Comparison of ENCODE assay signal across 24 cellular contexts in the genomic region with DNA sequence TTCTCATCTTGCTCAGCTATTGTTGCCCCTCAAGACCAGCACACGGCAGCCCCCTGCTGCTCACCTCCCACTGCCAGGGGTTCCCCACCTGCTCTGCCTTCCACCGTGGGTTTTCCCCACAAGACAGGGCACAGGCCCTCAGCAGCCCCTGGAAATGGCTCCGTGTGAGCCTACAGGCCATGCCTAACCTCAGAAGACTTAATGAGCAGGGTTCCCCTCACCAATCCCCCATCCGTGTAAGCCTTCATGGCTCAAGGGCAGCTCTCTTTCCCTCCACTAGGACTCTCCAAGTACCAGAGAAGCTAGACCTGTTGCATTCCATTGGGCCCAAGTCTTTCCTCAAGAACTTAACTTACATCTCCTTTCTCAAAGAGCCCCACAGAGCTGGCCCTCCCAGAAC. TPM values are rescaled to one million over a fixed set of nuclear protein-coding genes. Genes with fewer than 3 reads are reported as not detected.
DNase-seq lines count a peak whose midpoint lies in the region; ATAC-seq, FAIRE-seq and TF ChIP-seq lines count a peak whose summit lies in the region.
"Had no signal": no experiment of that assay in that cellular context is flagged by ENCODE, and none has a peak within 500 bp of the region (broad histone marks: within the 10 kb centered on the region; RNA-seq: fewer than 3 reads in every experiment).

No MANE protein-coding gene starts in this region.

- H3K14ac ChIP-seq in H1 (ENCODE audit: insufficient read length), result no peak overlapping the region

- H3K27me3 ChIP-seq in CD4-positive, alpha-beta T cell (ENCODE audit: control insufficient read depth, insufficient read depth, low read length), result no peaks in the 10 kb centered on the region
- no peaks in the 10 kb centered on the region for H3K27me3 ChIP-seq in H1 (replicated peaks in 1 of 4; ENCODE audit: control insufficient read depth in 3 of 4, extremely low read depth in 1 of 4, insufficient read depth in 3 of 4, low read length in 3 of 4)
- H3K27me3 ChIP-seq: BE2C, esophagus muscularis mucosa, uterus had no signal

- no peak overlapping the region for H3K4ac ChIP-seq in H1 (replicated peaks; ENCODE audit: insufficient read length, low read depth, low read length)

- H4K5ac ChIP-seq in H1 (ENCODE audit: insufficient read length, low read depth, low read length), result no peak overlapping the region

- no peaks in the 10 kb centered on the region; a peak in 1 of 8 replicates for H3K36me3 ChIP-seq in H1 (ENCODE audit: control insufficient read depth in 2 of 4, insufficient read depth in 4 of 4, low read length in 3 of 4)
- H3K36me3 ChIP-seq: BE2C, esophagus muscularis mucosa, gastroesophageal sphincter, uterus had no signal

- intact Hi-C loops in CD4-positive, alpha-beta T cell (cut with DNase I, micrococcal nuclease), result loop anchor here (5.0 to 10.0 kb wide), 3 partner anchors 51 to 158 kb away; partner anchors contain the start of genes NIPAL3 (in 1 of the 2) and SRRM1 (in 1 of the 2)
- intact Hi-C loops in activated CD4-positive, alpha-beta memory T cell treated with anti-CD3 and anti-CD28 coated beads for 36 hours (cut with micrococcal nuclease), result loop anchor here (5.0 to 10.0 kb wide), 4 partner anchors 158 to 441 kb away; partner anchors contain the start of gene SRRM1

- H3K9me3 Mint-ChIP-seq in T-helper 2 cell treated with Interferon-gamma antibody and Interleukin-4, amounts not matched to agents 5 μg/mL and 100 μg/mL, for 36 hours, result no peaks in the 10 kb centered on the region
- H3K9me3 Mint-ChIP-seq in CD4-positive, alpha-beta T cell, result no peaks in the 10 kb centered on the region
- H3K9me3 Mint-ChIP-seq in activated CD4-positive, alpha-beta memory T cell treated with anti-CD3 and anti-CD28 coated beads for 36 hours, result no peaks in the 10 kb centered on the region

- H2BK120ac ChIP-seq in H1 (replicated peaks; ENCODE audit: low read depth, low read length), result no peak overlapping the region

- H2BK12ac ChIP-seq in H1 (ENCODE audit: low read depth, low read length), result no peak overlapping the region

- no peak for ATAC-seq in CD4-positive, alpha-beta T cell (ENCODE audit: poor library complexity)
- ATAC-seq: gastroesophageal sphincter, left cardiac atrium, Right ventricle myocardium inferior had no signal

- no peaks in the 10 kb centered on the region for H3K27me3 Mint-ChIP-seq in T-helper 2 cell treated with Interferon-gamma antibody and Interleukin-4, amounts not matched to agents 5 μg/mL and 100 μg/mL, for 36 hours (ENCODE audit: low read depth)
- no peaks in the 10 kb centered on the region for H3K27me3 Mint-ChIP-seq in CD4-positive, alpha-beta T cell
- H3K27me3 Mint-ChIP-seq in activated CD4-positive, alpha-beta memory T cell treated with anti-CD3 and anti-CD28 coated beads for 36 hours, result no peaks in the 10 kb centered on the region

- no peaks in the 10 kb centered on the region for H4K20me1 ChIP-seq in H1 (replicated peaks in 1 of 2; ENCODE audit: control insufficient read depth in 1 of 2, insufficient read depth in 2 of 2, low read length in 2 of 2)

- no peak overlapping the region for H2BK20ac ChIP-seq in H1 (ENCODE audit: low read length)

- no peak for FAIRE-seq in H1 (lab: Jason Lieb, UNC)
- FAIRE-seq: bronchial epithelial cell had no signal

- H3K79me2 ChIP-seq in H1 (ENCODE audit: control insufficient read depth in 1 of 2, insufficient read depth in 2 of 2, low read length in 2 of 2), result no peaks in the 10 kb centered on the region

- TF ChIP-seq POLR2A in H1 (IDR thresholded peaks at IDR 0.05; ENCODE audit: control extremely low read depth in 1 of 2, low read depth in 2 of 2, low read length in 2 of 2), result no peak

- H2AK5ac ChIP-seq in H1 (ENCODE audit: low read depth, low read length), result no peak overlapping the region

- no peak for TF ChIP-seq EP300 in H1 (IDR thresholded peaks at IDR 0.05; ENCODE audit: borderline replicate concordance in 1 of 2, low read depth in 2 of 2, low read length in 2 of 2)

- H3K27ac ChIP-seq in CD4-positive, alpha-beta T cell (ENCODE audit: low read depth, low read length), result peak overlapping the region; percentile 81
- no peak overlapping the region for H3K27ac ChIP-seq in H1 (ENCODE audit: low read depth, low read length)
- H3K27ac ChIP-seq: esophagus muscularis mucosa, gastroesophageal sphincter, uterus, VCaP had no signal

- no peak for DNase-seq in T-helper 2 cell treated with Interferon-gamma antibody and Interleukin-4, amounts not matched to agents 5 μg/mL and 100 μg/mL, for 36 hours (ENCODE audit: low spot score)
- DNase-seq in T-helper 2 cell, result no peak
- DNase-seq in CD4-positive, alpha-beta T cell, result no peak
- peak; percentile 25 for DNase-seq in activated CD4-positive, alpha-beta memory T cell treated with anti-CD3 and anti-CD28 coated beads for 36 hours
- DNase-seq in H1 (ENCODE audit: low read depth in 1 of 2, low spot score in 2 of 2), result no peak
- no peak for DNase-seq in KBM-7
- no peak for DNase-seq in NCI-H1092 (lab: John Stamatoyannopoulos, UW)
- DNase-seq in hippocampal formation (lab: John Stamatoyannopoulos, UW), result no peak
- DNase-seq: 8988T, BE2C, left cardiac atrium, mesenchymal stem cell, NCI-H1417, NCI-H526, posterior cingulate gyrus, substantia nigra, SW 1271, uterus had no signal

- H4K91ac ChIP-seq in H1 (replicated peaks; ENCODE audit: insufficient read length, low read length), result no peak overlapping the region

- no peak for TF ChIP-seq CTCF in CD4-positive, alpha-beta T cell (IDR thresholded peaks at IDR 0.05)
- TF ChIP-seq CTCF in H1 (IDR thresholded peaks at IDR 0.05; ENCODE audit: control extremely low read depth in 1 of 3, insufficient read depth in 1 of 3, low read depth in 1 of 3, low read length in 3 of 3), result peak in 1 of 3 experiments; percentile 23; a peak in 1 of 4 replicates

- H3K4me1 Mint-ChIP-seq in T-helper 2 cell treated with Interferon-gamma antibody and Interleukin-4, amounts not matched to agents 5 μg/mL and 100 μg/mL, for 36 hours (ENCODE audit: low read depth), result peaks cover 65% of the 10 kb centered on the region
- H3K4me1 Mint-ChIP-seq in CD4-positive, alpha-beta T cell (ENCODE audit: low read depth), result peaks cover 78% of the 10 kb centered on the region
- peaks cover 87% of the 10 kb centered on the region for H3K4me1 Mint-ChIP-seq in activated CD4-positive, alpha-beta memory T cell treated with anti-CD3 and anti-CD28 coated beads for 36 hours (ENCODE audit: low read depth)
- H3K4me1 Mint-ChIP-seq: nephron had no signal

- H3K18ac ChIP-seq in H1 (ENCODE audit: extremely low read depth, low read length), result no peak overlapping the region

- peak in 1 of 2 experiments; percentile 34; a peak in 1 of 4 replicates for TF ChIP-seq RAD21 in H1 (IDR thresholded peaks at IDR 0.05 in 1 of 2, conservative IDR thresholded peaks at IDR 0.05 in 1 of 2; ENCODE audit: low read depth in 2 of 2, low read length in 2 of 2)

- no peak overlapping the region for H3K23ac ChIP-seq in H1 (ENCODE audit: insufficient read length)

- no peak overlapping the region; the same call in 1 of the 2 replicates for H4K8ac ChIP-seq in H1 (ENCODE audit: extremely low read depth, insufficient read depth, low read length)

- POLR2A ChIA-PET in CD4-positive, alpha-beta T cell (lab: Charles Lee), result interaction anchor here (0.6 to 16.4 kb wide), 9 partner anchors 12 to 763 kb away, joined by 3 to 692 read pairs (median 5); partner anchors contain the start of genes NIPAL3, RCAN3 and RSRP1
- POLR2A ChIA-PET in activated CD4-positive, alpha-beta memory T cell treated with anti-CD3 and anti-CD28 coated beads for 36 hours (lab: Charles Lee), result interaction anchor here (0.6 to 2.8 kb wide), 5 partner anchors 15 to 181 kb away, joined by 3 to 28 read pairs (median 3); partner anchors contain the start of gene RCAN3
- POLR2A ChIA-PET in H1 (lab: Charles Lee; ENCODE audit: partially characterized antibody), result no interaction called here

- H3K4me3 Mint-ChIP-seq in T-helper 2 cell treated with Interferon-gamma antibody and Interleukin-4, amounts not matched to agents 5 μg/mL and 100 μg/mL, for 36 hours, result peak overlapping the region; percentile 29
- peak overlapping the region; percentile 84 for H3K4me3 Mint-ChIP-seq in CD4-positive, alpha-beta T cell
- H3K4me3 Mint-ChIP-seq in activated CD4-positive, alpha-beta memory T cell treated with anti-CD3 and anti-CD28 coated beads for 36 hours, result no peak overlapping the region
- H3K4me3 Mint-ChIP-seq: nephron had no signal

- no peaks in the 10 kb centered on the region for H3K23me2 ChIP-seq in H1 (ENCODE audit: low read depth, low read length)

- no peaks in the 10 kb centered on the region for H3K9me3 ChIP-seq in CD4-positive, alpha-beta T cell (ENCODE audit: control insufficient read depth, low read length)
- peaks cover 4% of the 10 kb centered on the region in 2 experiments; a peak in 1 of 4 replicates for H3K9me3 ChIP-seq in H1 (ENCODE audit: insufficient read depth in 2 of 2, low read depth in 1 of 2, low read length in 1 of 2)
- H3K9me3 ChIP-seq: BE2C, esophagus muscularis mucosa, gastroesophageal sphincter, uterus had no signal

- peaks cover 0 to 3% (median 0%) of the 10 kb centered on the region in 4 experiments; a peak in 1 of 7 replicates for H3K4me1 ChIP-seq in H1 (replicated peaks in 1 of 4; ENCODE audit: control insufficient read depth in 3 of 4, insufficient read depth in 4 of 4, low read length in 3 of 4)
- H3K4me1 ChIP-seq: BE2C, esophagus muscularis mucosa, gastroesophageal sphincter, uterus had no signal

- peak overlapping the region; percentile 70 for H3K27ac Mint-ChIP-seq in T-helper 2 cell treated with Interferon-gamma antibody and Interleukin-4, amounts not matched to agents 5 μg/mL and 100 μg/mL, for 36 hours
- peak overlapping the region; percentile 98 for H3K27ac Mint-ChIP-seq in CD4-positive, alpha-beta T cell
- H3K27ac Mint-ChIP-seq in activated CD4-positive, alpha-beta memory T cell treated with anti-CD3 and anti-CD28 coated beads for 36 hours, result peak overlapping the region; percentile 97
- H3K27ac Mint-ChIP-seq: nephron had no signal

- H2BK15ac ChIP-seq in H1 (ENCODE audit: low read length), result no peak overlapping the region

- peak overlapping the region; percentile 25 for H3K56ac ChIP-seq in H1 (replicated peaks; ENCODE audit: insufficient read length, low read depth, low read length)

- H3K9ac ChIP-seq in H1 (replicated peaks in 1 of 4; ENCODE audit: extremely low read depth in 1 of 4, low read depth in 3 of 4, low read length in 3 of 4), result no peak overlapping the region

- no peaks in the 10 kb centered on the region for H3K79me1 ChIP-seq in H1 (ENCODE audit: low read depth, low read length)

- WGBS in H1 (ENCODE audit: extremely low coverage in 1 of 2, insufficient coverage in 1 of 2, insufficient read length in 1 of 2, insufficient replicate concordance in 2 of 2, low coverage in 1 of 2, low lambda C conversion rate in 2 of 2, missing lambda C conversion rate in 1 of 2), 2 experiments, result 90% methylated on average over 4 of the region's 4 CpGs; no CpG with 5 or more reads in 1 of the 2 experiments

- H2BK5ac ChIP-seq in H1 (ENCODE audit: low read depth, low read length), result no peak overlapping the region

- CTCF ChIA-PET in CD4-positive, alpha-beta T cell (lab: Charles Lee), result interaction anchor here (0.8 to 4.0 kb wide), 6 partner anchors 16 to 103 kb away, joined by 3 to 22 read pairs (median 4); partner anchors contain the start of gene NIPAL3
- CTCF ChIA-PET in activated CD4-positive, alpha-beta memory T cell treated with anti-CD3 and anti-CD28 coated beads for 36 hours (lab: Charles Lee), result interaction anchor here (0.6 to 2.5 kb wide), 7 partner anchors 18 to 103 kb away, joined by 3 to 9 read pairs (median 4); partner anchors contain the start of gene NIPAL3
- CTCF ChIA-PET in H1 (lab: Charles Lee; ENCODE audit: partially characterized antibody), result interaction anchor here (0.7 to 2.3 kb wide), 8 partner anchors 9 to 103 kb away, joined by 3 to 9 read pairs (median 4); partner anchors contain the start of genes NIPAL3 and RCAN3

- no peak overlapping the region for H3K4me2 ChIP-seq in H1 (ENCODE audit: insufficient read depth in 1 of 2, low read depth in 2 of 2, low read length in 2 of 2)

- H3K36me3 Mint-ChIP-seq in T-helper 2 cell treated with Interferon-gamma antibody and Interleukin-4, amounts not matched to agents 5 μg/mL and 100 μg/mL, for 36 hours (ENCODE audit: low read depth), result peaks cover 26% of the 10 kb centered on the region
- H3K36me3 Mint-ChIP-seq in CD4-positive, alpha-beta T cell (ENCODE audit: low read depth), result no peaks in the 10 kb centered on the region
- H3K36me3 Mint-ChIP-seq in activated CD4-positive, alpha-beta memory T cell treated with anti-CD3 and anti-CD28 coated beads for 36 hours, result peaks cover 6% of the 10 kb centered on the region

- H2AFZ ChIP-seq in H1 (ENCODE audit: low read length), result no peak overlapping the region

- in situ Hi-C loops in KBM-7 (cut with MboI; ENCODE audit: low pct_unique_long_range_greater_than_20kb, low sequenced_read_pairs), result no loop called here

- H3K4me3 ChIP-seq in H1 (ENCODE audit: extremely low read depth in 1 of 4, insufficient read depth in 2 of 4, low read depth in 3 of 4, low read length in 4 of 4), result no peak overlapping the region
- H3K4me3 ChIP-seq: esophagus muscularis mucosa, gastroesophageal sphincter, uterus had no signal

RNA-seq across cellular contexts. Expression of gene RCAN3, which starts 18.4 kb away (rescaled TPM):
- total RNA-seq in CD4-positive, alpha-beta T cell, result 100 to 1,000 TPM; 185 to 191 TPM
- 10 to 100 TPM; 71.3 to 78.8 TPM for total RNA-seq in activated CD4-positive, alpha-beta memory T cell treated with anti-CD3 and anti-CD28 coated beads for 36 hours
- 15.2 and 16.6 TPM in 2 replicates for total RNA-seq in H1 (2021; fragmentation: NEBNext Ultra II Directional; extraction: Animal tissue kit (Norgen Biotek cat#: 25700))
- polyA plus RNA-seq in H1 (2011; rRNA removed), result 5.6 and 5.9 TPM in 2 replicates
- 7.1 TPM for polyA plus RNA-seq in H1 (2011; cell fraction: cytosol; rRNA removed)
- polyA plus RNA-seq in H1 (2011; cell fraction: nucleus; rRNA removed), result 6.4 TPM
- 5.4 to 12.8 TPM (median 7.1 TPM) in 4 replicates for polyA plus RNA-seq in H1 (2012, experiment 1 of 2)
- 2.1 TPM for polyA plus RNA-seq in H1 (2012, experiment 2 of 2)
- polyA plus RNA-seq in H1 (2013, experiment 1 of 2), result 8.2 TPM
- polyA plus RNA-seq in H1 (2013, experiment 2 of 2), result 9.0 TPM
- polyA minus RNA-seq in H1 (2011; rRNA and poly(A)+ RNA removed), result 11.2 and 12.2 TPM in 2 replicates
- polyA minus RNA-seq in H1 (2011; cell fraction: cytosol; rRNA and poly(A)+ RNA removed), result 7.3 TPM
- 4.9 TPM for polyA minus RNA-seq in H1 (2011; cell fraction: nucleus; rRNA and poly(A)+ RNA removed)
